Comparison of ENCODE assay signal across 8 cellular contexts in the genomic region with DNA sequence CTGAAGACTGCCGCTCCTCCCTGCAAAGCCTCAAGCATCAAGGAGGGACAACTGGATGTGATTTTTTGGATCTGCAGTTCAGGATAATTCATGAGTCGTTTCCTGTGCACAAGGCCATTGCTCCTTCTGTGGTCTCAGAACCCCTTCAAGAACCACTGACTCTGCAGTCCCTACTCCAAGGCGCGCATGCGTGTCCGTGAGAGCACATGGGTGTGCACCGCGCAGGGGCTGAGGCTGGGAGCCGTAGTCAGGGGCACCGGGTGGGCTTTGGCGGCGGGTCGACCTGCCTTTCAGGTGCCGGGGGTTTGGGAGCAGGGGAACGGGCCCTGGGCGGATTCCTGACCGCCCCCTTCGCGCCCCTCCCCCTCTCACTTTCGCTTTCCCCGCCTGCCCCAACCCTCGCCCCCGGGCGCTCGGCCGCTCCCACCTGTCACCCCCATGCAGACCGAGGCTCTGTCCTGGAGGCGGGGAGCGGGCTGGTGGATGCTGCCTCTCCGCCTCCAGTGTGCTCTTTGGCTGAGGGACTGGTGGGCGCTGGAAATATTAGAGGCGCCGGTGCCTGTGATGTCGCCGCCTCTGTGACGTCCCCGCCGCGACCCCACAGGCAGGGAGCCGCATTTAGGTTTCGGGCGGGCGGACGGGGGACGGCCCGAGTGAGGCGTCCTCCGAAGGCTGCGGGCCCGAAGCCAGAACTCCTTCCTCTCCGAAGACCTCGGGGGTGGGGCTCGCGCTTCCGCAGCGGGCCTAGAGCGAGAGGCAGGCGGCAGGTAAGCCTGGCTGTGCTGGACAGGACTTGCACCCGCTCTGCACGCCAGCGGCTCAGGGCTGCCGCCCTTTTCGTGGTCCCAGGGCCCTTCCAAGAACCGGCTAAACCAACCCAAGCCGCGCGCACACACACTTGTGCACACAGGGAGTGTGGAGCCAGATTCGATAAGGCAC. TPM values are rescaled to one million over a fixed set of nuclear protein-coding genes. Genes with fewer than 3 reads are reported as not detected.
DNase-seq lines count a peak whose midpoint lies in the region; ATAC-seq and TF ChIP-seq lines count a peak whose summit lies in the region.

A gene with protein sequence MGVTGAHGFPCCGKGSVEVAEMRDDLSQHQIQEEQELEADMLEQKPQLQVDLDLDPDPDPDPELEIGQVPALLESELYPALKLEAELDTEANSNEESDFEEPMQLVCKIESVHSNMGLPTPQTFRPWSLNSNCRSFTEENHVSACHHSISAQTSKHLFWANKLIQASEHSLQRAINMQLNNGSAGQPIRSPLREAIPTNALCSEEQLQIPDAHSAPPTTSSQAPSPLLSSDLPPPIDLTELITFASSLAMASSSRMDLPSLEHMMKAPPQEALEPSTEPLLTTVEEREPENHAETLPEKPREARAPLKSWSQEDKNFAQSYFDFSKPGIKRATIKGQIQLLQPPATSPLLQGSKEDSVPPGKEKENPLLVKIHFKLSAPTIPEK (minus strand): TSS at position 518 of the 939 bp plus-strand sequence. CDS start 78 bp downstream, at position 440.

- peaks cover 3% of the 10 kb centered on the region for H3K36me3 Mint-ChIP-seq in endothelial cell (ENCODE audit: low read depth, unreplicated experiment)

- H3K4me1 Mint-ChIP-seq in endothelial cell (ENCODE audit: unreplicated experiment) = peaks cover 5% of the 10 kb centered on the region

- no peaks in the 10 kb centered on the region for H3K27me3 ChIP-seq in muscle layer of duodenum (ENCODE audit: low read depth, low read length)

- H3K36me3 ChIP-seq in muscle layer of duodenum (ENCODE audit: control insufficient read depth in 1 of 2, insufficient read depth in 2 of 2, low read length in 2 of 2) = peaks cover 29 to 33% of the 10 kb centered on the region in 2 donors

- ATAC-seq in HG02981 (IDR thresholded peaks at IDR 0.05; ENCODE audit: unreplicated experiment) (peak; percentile 52), GM21360 (IDR thresholded peaks at IDR 0.05; ENCODE audit: unreplicated experiment) (no peak)

- no peaks in the 10 kb centered on the region for H3K9me3 Mint-ChIP-seq in endothelial cell (ENCODE audit: unreplicated experiment)

- H3K27ac Mint-ChIP-seq in endothelial cell (ENCODE audit: unreplicated experiment) = no peak within 1 kb of the TSS

- peak within 1 kb of the TSS; percentile 25 for H3K4me3 Mint-ChIP-seq in endothelial cell (ENCODE audit: unreplicated experiment)

- DNase-seq in AML-193 (lab: John Stamatoyannopoulos, UW) (peak; percentile 30), endothelial cell (ENCODE audit: low spot score) (peak; percentile 37), NCI-H1436 (lab: John Stamatoyannopoulos, UW) (no peak)
- DNase-seq in activated CD8-positive, alpha-beta memory T cell treated with anti-CD3 and anti-CD28 coated beads for 48 hours (ENCODE audit: low read depth in 2 of 3, low spot score in 2 of 3) = peak in 2 of 3 experiments; percentile 44 to 57
- peak; percentile 56 to 59 for DNase-seq in stimulated activated CD8-positive, alpha-beta memory T cell treated with anti-CD3 and anti-CD28 coated beads, Interleukin-7, amount 100 ng/mL, for 48 hours (ENCODE audit: extremely low read depth in 1 of 2, low read depth in 1 of 2)

- no peaks in the 10 kb centered on the region for H3K9me3 ChIP-seq in muscle layer of duodenum (ENCODE audit: control insufficient read depth in 1 of 2, low read length in 2 of 2)

- H3K27me3 Mint-ChIP-seq in endothelial cell (ENCODE audit: unreplicated experiment) = peaks cover 7% of the 10 kb centered on the region

- no peak for TF ChIP-seq CTCF in endothelial cell (IDR thresholded peaks at IDR 0.05; ENCODE audit: unreplicated experiment)

- H3K27ac ChIP-seq in muscle layer of duodenum (ENCODE audit: low read length) = no peak within 1 kb of the TSS

- peak within 1 kb of the TSS; percentile 50 to 74 for H3K4me3 ChIP-seq in muscle layer of duodenum (ENCODE audit: low read depth in 1 of 2, low read length in 2 of 2)

- H3K4me1 ChIP-seq in muscle layer of duodenum (ENCODE audit: control insufficient read depth in 1 of 2, insufficient read depth in 2 of 2, low read length in 2 of 2) = peaks cover 13 to 18% of the 10 kb centered on the region in 2 donors

RNA-seq across cellular contexts. Expression of the gene that starts here (rescaled TPM):
- total RNA-seq in endothelial cell (ENCODE audit: unreplicated experiment) = not detected

Comparison
In these comparisons a context has a peak if more than half of its experiments do, and no peak if none do; other contexts are left out.
1. Peak in DNase-seq in endothelial cell; RNA of the gene not detected or under 1 TPM.